In genomic region chr2:163266772-163267171, GRCh38 we compare ENCODE assay signal across 17 cellular contexts.
A peak's percentile ranks its signal among the peaks of the same experiment; 100 is the strongest.
DNase-seq lines count a peak whose midpoint lies in the region; ATAC-seq and TF ChIP-seq lines count a peak whose summit lies in the region.
"Had no signal": no experiment of that assay in that cellular context is flagged by ENCODE, and none has a peak within 500 bp of the region (broad histone marks: within the 10 kb centered on the region; RNA-seq: fewer than 3 reads in every experiment).

No MANE protein-coding gene starts in this region.

- DNase-seq in AG04449 (ENCODE audit: low read depth, low spot score) (peak; percentile 92), HS-5 (ENCODE audit: low read depth) (peak; percentile 94), amniotic epithelial cell (ENCODE audit: low read depth) (peak; percentile 97), foreskin melanocyte (peak; percentile 75), NCI-H510A treated with DMSO at 0.1 percent for 48 hours (lab: John Stamatoyannopoulos, UW) (no peak)
- DNase-seq in stimulated activated CD4-positive, alpha-beta T cell treated with anti-CD3 and anti-CD28 coated beads, Interleukin-2, amount 100 ng/mL, for 24 hours = no peak
- no peak for DNase-seq in stimulated activated naive CD4-positive, alpha-beta T cell treated with Interleukin-2 at 50 U/mL for 16 hours (lab: John Stamatoyannopoulos, UW)
- DNase-seq: activated CD4-positive, alpha-beta memory T cell treated with anti-CD3 and anti-CD28 coated beads, Interleukin-2, amount 10 ng/mL, durations not matched to agents 7 days and 5 days; activated naive CD4-positive, alpha-beta T cell treated with anti-CD3 and anti-CD28 coated beads for 36 hours; C1 segment of cervical spinal cord; GF-D8; hypothalamus; midbrain; T-helper 1 cell; testis had no signal

- POLR2A ChIA-PET in AG04449 (lab: Yijun Ruan, JAX) = no interaction called here

- no peak overlapping the region for H3K4me3 ChIP-seq in AG04449 (ENCODE audit: low read depth, low read length)
- H3K4me3 ChIP-seq: prostate gland, testis had no signal

- ATAC-seq in GM21367 (IDR thresholded peaks at IDR 0.05; ENCODE audit: unreplicated experiment) = no peak

- TF ChIP-seq CTCF in AG04449 (IDR thresholded peaks at IDR 0.05; ENCODE audit: insufficient read depth, low read length, missing control alignments) = no peak

- CTCF ChIA-PET in AG04449 (lab: Yijun Ruan, JAX) = no interaction called here

Comparison
In these comparisons a context has a peak if more than half of its experiments do, and no peak if none do; other contexts are left out.
1. DNase-seq: peak in AG04449 (single experiment), HS-5 (single experiment), amniotic epithelial cell (single experiment) and foreskin melanocyte (single experiment); none in NCI-H510A treated with DMSO at 0.1 percent for 48 hours (single experiment), stimulated activated CD4-positive, alpha-beta T cell treated with anti-CD3 and anti-CD28 coated beads, Interleukin-2, amount 100 ng/mL, for 24 hours (0 of 2) and stimulated activated naive CD4-positive, alpha-beta T cell treated with Interleukin-2 at 50 U/mL for 16 hours (single experiment).